In genomic region chr12:56074396-56074795, GRCh38 we compare ENCODE assay signal across 4 cellular contexts.
"Had no signal": no experiment of that assay in that cellular context is flagged by ENCODE, and none has a peak within 500 bp of the region (broad histone marks: within the 10 kb centered on the region; RNA-seq: fewer than 3 reads in every experiment).

No MANE protein-coding gene starts in this region.

- H3K36me3 Mint-ChIP-seq: IgD-negative memory B cell had no signal

- H2AFZ ChIP-seq: GM23338 had no signal

- H3K4me3 Mint-ChIP-seq: GM23338, H9, IgD-negative memory B cell had no signal

- H3K4me3 ChIP-seq: GM23338 had no signal

- H3K27ac Mint-ChIP-seq: GM23338, H9, IgD-negative memory B cell had no signal

- H3K9me3 Mint-ChIP-seq: IgD-negative memory B cell had no signal

- DNase-seq: H9, HCEC 1CT had no signal

- ATAC-seq: GM23338 had no signal

- H3K4me2 ChIP-seq: GM23338 had no signal
